Comparison of ENCODE assay signal across 10 cellular contexts in the genomic region with DNA sequence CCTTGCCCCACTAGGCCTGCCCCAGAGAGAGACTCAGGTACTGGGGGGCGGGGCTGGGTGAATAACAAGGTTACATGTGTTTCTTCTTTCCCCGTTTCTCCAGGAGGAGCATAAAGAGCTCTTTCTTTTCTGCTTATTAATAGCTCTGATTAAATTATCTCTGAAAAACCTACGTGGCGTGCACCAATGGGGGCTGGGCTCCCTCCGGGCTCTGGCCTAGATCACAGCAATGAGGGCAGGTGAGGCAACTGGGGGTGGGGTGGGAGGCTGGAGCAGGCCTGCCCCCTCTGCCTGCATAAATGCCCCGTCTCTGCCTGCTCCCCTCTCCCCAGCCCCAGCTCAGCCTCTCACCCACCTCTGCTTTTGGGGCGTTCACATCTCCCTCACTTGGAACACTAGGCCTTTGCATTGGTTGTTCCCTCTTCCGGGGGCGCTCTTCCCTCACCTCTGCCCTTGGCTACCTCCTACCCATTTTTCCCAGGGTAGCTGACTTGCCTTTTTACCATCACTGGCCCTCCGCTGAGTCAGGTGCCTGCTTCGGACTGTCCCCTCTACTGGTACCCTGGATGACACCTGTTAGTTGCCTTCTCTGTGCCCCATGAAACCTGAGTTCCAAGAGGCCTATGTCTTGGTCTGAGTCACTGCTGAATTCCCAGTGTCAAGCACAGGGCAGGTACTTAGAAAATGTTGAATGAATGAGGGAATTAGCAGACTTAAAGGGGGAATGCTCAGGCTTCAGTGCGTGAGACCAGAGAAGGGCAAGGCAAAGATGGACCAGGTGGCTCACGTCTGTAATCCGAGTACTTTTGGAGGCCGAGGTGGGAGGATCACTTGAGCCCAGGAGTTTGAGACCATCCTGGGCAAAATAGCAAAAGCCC. TPM values are rescaled to one million over a fixed set of nuclear protein-coding genes. Genes with fewer than 3 reads are reported as not detected.
A peak's percentile ranks its signal among the peaks of the same experiment; 100 is the strongest.
DNase-seq lines count a peak whose midpoint lies in the region; FAIRE-seq and TF ChIP-seq lines count a peak whose summit lies in the region.
"Had no signal": no experiment of that assay in that cellular context is flagged by ENCODE, and none has a peak within 500 bp of the region (broad histone marks: within the 10 kb centered on the region; RNA-seq: fewer than 3 reads in every experiment).

No MANE protein-coding gene starts in this region.

- TF ChIP-seq POLR2A in H1 (IDR thresholded peaks at IDR 0.05; ENCODE audit: control extremely low read depth in 1 of 2, low read depth in 2 of 2, low read length in 2 of 2) = no peak

- no peak overlapping the region for H3K4me3 Mint-ChIP-seq in Calu3 (ENCODE audit: low read depth, unreplicated experiment)

- peak; percentile 63 for DNase-seq in Calu3
- DNase-seq in NCI-H1048 (lab: John Stamatoyannopoulos, UW) = peak; percentile 42
- DNase-seq in H1 (ENCODE audit: low read depth in 1 of 2, low spot score in 2 of 2) = no peak
- peak; percentile 82 for DNase-seq in osteoblast (ENCODE audit: insufficient read length, low spot score, missing footprints)
- no peak for DNase-seq in SIG-M5 treated with dmso at 0.1 percent for 504 hours (lab: John Stamatoyannopoulos, UW; ENCODE audit: unreplicated experiment)
- no peak for DNase-seq in stimulated activated CD8-positive, alpha-beta memory T cell treated with anti-CD3 and anti-CD28 coated beads, Interleukin-4, amount 100 ng/mL, for 48 hours
- no peak for DNase-seq in A673 (ENCODE audit: low spot score)
- DNase-seq: CD8-positive, alpha-beta memory T cell; NCI-H2227 treated with DMSO at 0.1 percent for 48 hours had no signal

- H3K23ac ChIP-seq in H1 (ENCODE audit: insufficient read length) = no peak overlapping the region

- no peak overlapping the region for H4K91ac ChIP-seq in H1 (replicated peaks; ENCODE audit: insufficient read length, low read length)

- H3K27me3 Mint-ChIP-seq in Calu3 (ENCODE audit: unreplicated experiment) = peaks cover 14% of the 10 kb centered on the region

- 79% methylated on average over 15 of the region's 15 CpGs; no CpG with 5 or more reads in 1 of the 2 experiments for WGBS in H1 (ENCODE audit: extremely low coverage in 1 of 2, insufficient coverage in 1 of 2, insufficient read length in 1 of 2, insufficient replicate concordance in 2 of 2, low coverage in 1 of 2, low lambda C conversion rate in 2 of 2, missing lambda C conversion rate in 1 of 2), 2 experiments

- no peak overlapping the region for H2BK20ac ChIP-seq in H1 (ENCODE audit: low read length)

- H3K4me1 ChIP-seq in H1 (replicated peaks in 1 of 4; ENCODE audit: control insufficient read depth in 3 of 4, insufficient read depth in 4 of 4, low read length in 3 of 4) = peaks cover 3 to 16% (median 9%) of the 10 kb centered on the region in 4 experiments
- no peaks in the 10 kb centered on the region for H3K4me1 ChIP-seq in osteoblast (ENCODE audit: insufficient read depth, low read length)
- peaks cover 2% of the 10 kb centered on the region for H3K4me1 ChIP-seq in A673 (ENCODE audit: insufficient read depth, low read length, poor library complexity, severe bottlenecking)

- H3K4me3 ChIP-seq in H1 (ENCODE audit: extremely low read depth in 1 of 4, insufficient read depth in 2 of 4, low read depth in 3 of 4, low read length in 4 of 4) = no peak overlapping the region
- no peak overlapping the region for H3K4me3 ChIP-seq in osteoblast (ENCODE audit: insufficient read depth, low read length)
- no peak overlapping the region for H3K4me3 ChIP-seq in A673 (ENCODE audit: low read depth, low read length, poor library complexity, severe bottlenecking)

- no peaks in the 10 kb centered on the region for H3K79me2 ChIP-seq in H1 (ENCODE audit: control insufficient read depth in 1 of 2, insufficient read depth in 2 of 2, low read length in 2 of 2)
- H3K79me2 ChIP-seq in osteoblast (ENCODE audit: insufficient read depth, low read length) = no peaks in the 10 kb centered on the region

- H4K8ac ChIP-seq in H1 (ENCODE audit: extremely low read depth, insufficient read depth, low read length) = no peak overlapping the region

- H2BK5ac ChIP-seq in H1 (ENCODE audit: low read depth, low read length) = no peak overlapping the region

- H3K9ac ChIP-seq in H1 (replicated peaks in 1 of 4; ENCODE audit: extremely low read depth in 1 of 4, low read depth in 3 of 4, low read length in 3 of 4) = no peak overlapping the region

- peak overlapping the region; percentile 50; the same call in 1 of the 2 replicates for H2BK12ac ChIP-seq in H1 (ENCODE audit: low read depth, low read length)

- H3K36me3 Mint-ChIP-seq in Calu3 (ENCODE audit: insufficient read depth, unreplicated experiment) = peaks cover 13% of the 10 kb centered on the region
- H3K36me3 Mint-ChIP-seq: CD8-positive, alpha-beta memory T cell had no signal

- H3K27ac ChIP-seq in H1 (ENCODE audit: low read depth, low read length) (peak overlapping the region; percentile 31; the same call in 1 of the 2 replicates), osteoblast (ENCODE audit: low read depth, low read length) (no peak overlapping the region), A673 (ENCODE audit: low read depth, low read length, poor library complexity, severe bottlenecking) (no peak overlapping the region)

- H3K27me3 ChIP-seq in H1 (replicated peaks in 1 of 4; ENCODE audit: control insufficient read depth in 3 of 4, extremely low read depth in 1 of 4, insufficient read depth in 3 of 4, low read length in 3 of 4) (peaks cover 0 to 17% (median 13%) of the 10 kb centered on the region in 4 experiments; a peak in 5 of 7 replicates), osteoblast (ENCODE audit: insufficient read depth, low read length) (peaks cover 13% of the 10 kb centered on the region), A673 (replicated peaks; ENCODE audit: insufficient read depth, low read depth, low read length, poor library complexity) (peaks cover 4% of the 10 kb centered on the region)

- H4K20me1 ChIP-seq in H1 (replicated peaks in 1 of 2; ENCODE audit: control insufficient read depth in 1 of 2, insufficient read depth in 2 of 2, low read length in 2 of 2) (no peaks in the 10 kb centered on the region), osteoblast (ENCODE audit: insufficient read depth, low read length) (no peaks in the 10 kb centered on the region)

- H3K4me1 Mint-ChIP-seq in Calu3 (ENCODE audit: low read depth, unreplicated experiment) = peaks cover 29% of the 10 kb centered on the region

- peak overlapping the region; percentile 48 for H3K27ac Mint-ChIP-seq in Calu3 (ENCODE audit: unreplicated experiment)

- H2BK15ac ChIP-seq in H1 (ENCODE audit: low read length) = 0 out of 2 replicates have a peak overlapping the region, but pooled peaks have one; percentile 10

- H2BK120ac ChIP-seq in H1 (replicated peaks; ENCODE audit: low read depth, low read length) = no peak overlapping the region

- H3K79me1 ChIP-seq in H1 (ENCODE audit: low read depth, low read length) = no peaks in the 10 kb centered on the region

- no peaks in the 10 kb centered on the region for H3K9me3 ChIP-seq in H1 (ENCODE audit: insufficient read depth in 2 of 2, low read depth in 1 of 2, low read length in 1 of 2)
- no peaks in the 10 kb centered on the region for H3K9me3 ChIP-seq in osteoblast (ENCODE audit: low read depth, low read length)
- H3K9me3 ChIP-seq in A673 (ENCODE audit: low read depth, low read length, poor library complexity, severe bottlenecking) = no peaks in the 10 kb centered on the region

- H3K36me3 ChIP-seq in H1 (ENCODE audit: control insufficient read depth in 2 of 4, insufficient read depth in 4 of 4, low read length in 3 of 4) = no peaks in the 10 kb centered on the region
- no peaks in the 10 kb centered on the region for H3K36me3 ChIP-seq in osteoblast (ENCODE audit: insufficient read depth, low read length)
- H3K36me3 ChIP-seq in A673 (ENCODE audit: insufficient read depth, low read length, poor library complexity, severe bottlenecking) = no peaks in the 10 kb centered on the region

- H3K56ac ChIP-seq in H1 (replicated peaks; ENCODE audit: insufficient read length, low read depth, low read length) = no peak overlapping the region

- H3K4ac ChIP-seq in H1 (replicated peaks; ENCODE audit: insufficient read length, low read depth, low read length) = no peak overlapping the region

- CTCF ChIA-PET in Calu3 (lab: Charles Lee) (interaction anchor here (0.6 to 1.5 kb wide), 5 partner anchors 13 to 112 kb away, joined by 3 to 6 read pairs (median 4); no protein-coding TSS in a partner anchor), H1 (lab: Charles Lee; ENCODE audit: partially characterized antibody) (interaction anchor here (0.7 to 1.8 kb wide), 12 partner anchors 9 to 188 kb away, joined by 3 to 12 read pairs (median 3); no protein-coding TSS in a partner anchor), A673 (lab: Charles Lee) (no interaction called here)

- no peak for FAIRE-seq in H1 (lab: Jason Lieb, UNC)
- FAIRE-seq: HTR-8/SVneo had no signal

- TF ChIP-seq CTCF in Calu3 (IDR thresholded peaks at IDR 0.05; ENCODE audit: unreplicated experiment) = no peak
- TF ChIP-seq CTCF in H1 (IDR thresholded peaks at IDR 0.05; ENCODE audit: control extremely low read depth in 1 of 3, insufficient read depth in 1 of 3, low read depth in 1 of 3, low read length in 3 of 3) = no peak
- no peak for TF ChIP-seq CTCF in osteoblast (IDR thresholded peaks at IDR 0.05; ENCODE audit: extremely low read depth, low read depth, low read length)
- no peak for TF ChIP-seq CTCF in A673 (conservative IDR thresholded peaks at IDR 0.05; ENCODE audit: low read depth, low read length)

- intact Hi-C loops in Calu3 (cut with micrococcal nuclease; ENCODE audit: unreplicated experiment) (loop anchor here (5.0 kb wide), 1 partner anchor 112 kb away; no protein-coding TSS in a partner anchor), A673 (cut with micrococcal nuclease; ENCODE audit: unreplicated experiment) (no loop called here)

- TF ChIP-seq EP300 in H1 (IDR thresholded peaks at IDR 0.05; ENCODE audit: borderline replicate concordance in 1 of 2, low read depth in 2 of 2, low read length in 2 of 2) = no peak

- H3K9me3 Mint-ChIP-seq in Calu3 (ENCODE audit: low read depth, unreplicated experiment) = no peaks in the 10 kb centered on the region
- H3K9me3 Mint-ChIP-seq: CD8-positive, alpha-beta memory T cell had no signal

- POLR2A ChIA-PET in H1 (lab: Charles Lee; ENCODE audit: partially characterized antibody) = interaction anchor here (1.1 to 1.6 kb wide), 2 partner anchors 12 to 39 kb away, joined by 3 read pairs; no protein-coding TSS in a partner anchor
- POLR2A ChIA-PET in A673 (lab: Charles Lee; ENCODE audit: low non-redundant PET) = interaction anchor here (0.7 kb wide), 1 partner anchor 329 kb away, joined by 18 read pairs; no protein-coding TSS in a partner anchor

- H2AFZ ChIP-seq in H1 (ENCODE audit: low read length) (peak overlapping the region; percentile 66; the same call in 1 of the 2 replicates), osteoblast (ENCODE audit: low read length) (no peak overlapping the region)

- no peak overlapping the region for H3K14ac ChIP-seq in H1 (ENCODE audit: insufficient read length)

- peak overlapping the region; percentile 32 for H3K18ac ChIP-seq in H1 (ENCODE audit: extremely low read depth, low read length)

- H2AK5ac ChIP-seq in H1 (ENCODE audit: low read depth, low read length) = no peak overlapping the region

- BruUV-seq in Calu3 (replicated peaks; lab: Mats Ljungman, UMichigan) (no TSS peak), A673 (replicated peaks; lab: Mats Ljungman, UMichigan) (no TSS peak)

- H3K4me2 ChIP-seq in H1 (ENCODE audit: insufficient read depth in 1 of 2, low read depth in 2 of 2, low read length in 2 of 2) (no peak overlapping the region; a peak in 1 of 4 replicates), osteoblast (ENCODE audit: insufficient read depth, low read length) (no peak overlapping the region)

- H4K5ac ChIP-seq in H1 (ENCODE audit: insufficient read length, low read depth, low read length) = no peak overlapping the region

- H3K23me2 ChIP-seq in H1 (ENCODE audit: low read depth, low read length) = peaks cover 7% of the 10 kb centered on the region; the same call in 1 of the 2 replicates

- no peak for TF ChIP-seq RAD21 in H1 (IDR thresholded peaks at IDR 0.05 in 1 of 2, conservative IDR thresholded peaks at IDR 0.05 in 1 of 2; ENCODE audit: low read depth in 2 of 2, low read length in 2 of 2)

RNA-seq across cellular contexts. Expression of gene FAM222A, which starts 4.0 kb away (rescaled TPM):
- total RNA-seq in Calu3 (2022) (2.4 and 3.1 TPM in 2 replicates), osteoblast (0.29 and 0.36 TPM in 2 replicates), A673 (2021) (3.9 and 5.5 TPM in 2 replicates)
- 1.1 and 1.5 TPM in 2 replicates for total RNA-seq in H1 (2021; fragmentation: NEBNext Ultra II Directional; extraction: Animal tissue kit (Norgen Biotek cat#: 25700))
- polyA plus RNA-seq in H1 (2011; rRNA removed) = 0.94 and 1.6 TPM in 2 replicates
- 0.85 TPM for polyA plus RNA-seq in H1 (2011; cell fraction: cytosol; rRNA removed)
- 0.93 TPM for polyA plus RNA-seq in H1 (2011; cell fraction: nucleus; rRNA removed)
- 0.81 to 1.1 TPM (median 0.88 TPM) in 4 replicates for polyA plus RNA-seq in H1 (2012, experiment 1 of 2)
- 0.91 TPM for polyA plus RNA-seq in H1 (2012, experiment 2 of 2)
- polyA plus RNA-seq in H1 (2013, experiment 1 of 2) = 1.1 TPM
- 1.1 TPM for polyA plus RNA-seq in H1 (2013, experiment 2 of 2)
- polyA minus RNA-seq in H1 (2011; rRNA and poly(A)+ RNA removed) = 0.61 and 0.95 TPM in 2 replicates
- 1.9 TPM for polyA minus RNA-seq in H1 (2011; cell fraction: cytosol; rRNA and poly(A)+ RNA removed)
- 2.7 TPM for polyA minus RNA-seq in H1 (2011; cell fraction: nucleus; rRNA and poly(A)+ RNA removed)

Comparison
In these comparisons a context has a peak if more than half of its experiments do, and no peak if none do; other contexts are left out.
1. DNase-seq: peak in Calu3 (single experiment), NCI-H1048 (single experiment) and osteoblast (single experiment); none in H1 (0 of 2), SIG-M5 treated with dmso at 0.1 percent for 504 hours (single experiment), stimulated activated CD8-positive, alpha-beta memory T cell treated with anti-CD3 and anti-CD28 coated beads, Interleukin-4, amount 100 ng/mL, for 48 hours (single experiment) and A673 (single experiment).